17 cellular contexts compared by ENCODE assay signal in the genomic region with DNA sequence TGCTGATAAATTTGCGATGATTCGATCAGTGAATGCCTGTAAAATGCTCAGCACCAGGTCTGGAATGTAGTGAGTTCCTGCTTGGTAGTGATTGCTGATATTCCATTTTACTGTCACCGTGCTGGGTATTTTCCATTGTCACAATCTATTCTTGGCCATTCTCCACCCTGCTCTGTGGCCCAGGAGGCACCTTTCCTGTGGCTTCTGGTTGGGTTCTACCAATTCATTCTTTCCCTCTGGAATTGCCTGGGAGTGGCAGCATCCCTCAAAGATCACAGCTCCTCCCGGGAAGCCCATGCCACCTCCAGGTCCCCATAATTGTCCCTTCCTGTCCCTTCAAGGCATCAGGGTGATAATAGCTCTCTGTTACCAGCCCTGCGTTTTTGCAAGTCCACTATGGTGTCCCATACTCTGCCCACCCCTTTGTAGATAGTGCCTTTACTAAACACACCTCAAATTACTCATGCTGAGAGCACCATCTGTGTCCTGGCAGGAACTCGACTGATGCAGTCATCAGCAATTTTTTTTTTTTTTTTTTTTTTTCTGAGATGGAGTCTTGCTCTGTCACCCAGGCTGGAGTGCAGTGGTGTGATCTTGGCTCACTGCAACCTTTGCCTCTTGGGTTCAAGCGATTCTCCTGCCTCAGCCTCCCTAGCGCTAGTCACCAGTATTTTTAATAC.
DNase-seq lines count a peak whose midpoint lies in the region; ATAC-seq, FAIRE-seq and TF ChIP-seq lines count a peak whose summit lies in the region.
"Had no signal": no experiment of that assay in that cellular context is flagged by ENCODE, and none has a peak within 500 bp of the region (broad histone marks: within the 10 kb centered on the region; RNA-seq: fewer than 3 reads in every experiment).

No MANE protein-coding gene starts in this region.

- no peak for ATAC-seq in GM21528 (IDR thresholded peaks at IDR 0.05; ENCODE audit: low FRiP score, unreplicated experiment)
- ATAC-seq: left lung had no signal

- TF ChIP-seq POLR2A in GM12891 (IDR thresholded peaks at IDR 0.05; ENCODE audit: low read depth, low read length): no peak

- DNase-seq in AG08395 (ENCODE audit: low spot score): peak; percentile 48
- DNase-seq in GM12891 (ENCODE audit: insufficient read length, low spot score): no peak
- DNase-seq in NCI-H226: peak; percentile 37
- peak; percentile 41 for DNase-seq in cerebellum (ENCODE audit: low spot score)
- DNase-seq in HuH-7.5 (ENCODE audit: low spot score): no peak
- DNase-seq in HuH-7 (ENCODE audit: low spot score): no peak
- DNase-seq in retina: no peak
- DNase-seq: activated CD4-positive, alpha-beta T cell treated with anti-CD3 and anti-CD28 coated beads, Interleukin-2, amount 50 U/mL, for 4 hours; activated T-cell treated with anti-CD3 and anti-CD28 coated beads, Interleukin-2, amount 50 U/mL, for 24 hours; effector CD4-positive, alpha-beta T cell; left lung; NCI-H1092 treated with DMSO at 0.1 percent for 48 hours; NCI-H510A treated with DMSO at 0.1 percent for 48 hours; occipital lobe; sigmoid colon had no signal

- peak; percentile 60 for FAIRE-seq in GM12891 (lab: Jason Lieb, UNC)
- FAIRE-seq: GM18507 had no signal

TF ChIP-seq in GM12891, 5 proteins besides CTCF, POLR2A, EP300 and RAD21:
- no peak for TF ChIP-seq TAF1 (IDR thresholded peaks at IDR 0.05; ENCODE audit: low read depth, low read length)
- no peak for TF ChIP-seq SPI1 (IDR thresholded peaks at IDR 0.05; ENCODE audit: low read depth, low read length)
- no peak for TF ChIP-seq POU2F2 (IDR thresholded peaks at IDR 0.05; ENCODE audit: low read depth, low read length)
- TF ChIP-seq PAX5 (IDR thresholded peaks at IDR 0.05; ENCODE audit: insufficient read depth, low read length, severe bottlenecking): no peak
- no peak for TF ChIP-seq POLR2AphosphoS5 (IDR thresholded peaks at IDR 0.05; ENCODE audit: low read depth, low read length)

Comparison
In these comparisons a context has a peak if more than half of its experiments do, and no peak if none do; other contexts are left out.
1. DNase-seq: peak in AG08395 (single experiment), NCI-H226 (single experiment) and cerebellum (single experiment); none in GM12891 (single experiment), HuH-7.5 (single experiment), HuH-7 (single experiment) and retina (single experiment).